Comparison of ENCODE assay signal across 22 cellular contexts in the genomic region with DNA sequence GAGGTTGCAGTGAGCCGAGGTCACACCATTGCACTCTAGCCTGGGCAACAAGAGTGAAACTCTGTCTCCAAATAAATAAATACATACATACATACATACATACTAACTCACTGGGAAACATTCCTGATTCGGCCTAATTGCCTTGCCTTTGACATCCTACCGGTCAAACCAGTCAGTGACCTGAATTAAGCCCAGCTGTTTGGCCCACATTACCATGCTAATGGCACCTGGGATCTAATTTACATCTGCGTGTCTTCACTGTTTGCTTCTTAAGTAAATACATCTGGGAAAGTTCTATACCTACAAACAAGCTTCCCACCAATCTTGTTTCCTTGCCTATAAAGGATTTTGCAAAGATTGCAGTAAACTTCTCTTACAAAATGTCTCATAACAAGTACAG.
DNase-seq lines count a peak whose midpoint lies in the region; ATAC-seq and TF ChIP-seq lines count a peak whose summit lies in the region.
"Had no signal": no experiment of that assay in that cellular context is flagged by ENCODE, and none has a peak within 500 bp of the region (broad histone marks: within the 10 kb centered on the region; RNA-seq: fewer than 3 reads in every experiment).

No MANE protein-coding gene starts in this region.

- H3K4me1 ChIP-seq in endodermal cell (ENCODE audit: control insufficient read depth, insufficient read depth, low read length), result no peaks in the 10 kb centered on the region
- H3K4me1 ChIP-seq: gastrocnemius medialis, right atrium auricular region had no signal

- no peak overlapping the region for H3K9ac ChIP-seq in endodermal cell (ENCODE audit: extremely low read depth, low read length, poor library complexity, severe bottlenecking)

- no peaks in the 10 kb centered on the region for H3K27me3 Mint-ChIP-seq in endodermal cell (ENCODE audit: insufficient read depth)
- H3K27me3 Mint-ChIP-seq: activated CD4-positive, alpha-beta memory T cell treated with anti-CD3 and anti-CD28 coated beads, Interleukin-2, amount 10 ng/mL, durations not matched to agents 7 days and 5 days; CD4-positive, alpha-beta T cell had no signal

- no peaks in the 10 kb centered on the region for H3K36me3 Mint-ChIP-seq in endodermal cell (ENCODE audit: low read depth)

- DNase-seq in ELF-1 (ENCODE audit: low read depth, low spot score) (peak; percentile 65), LNCaP clone FGC (ENCODE audit: low read depth) (peak; percentile 27), endodermal cell (peak; percentile 82), left kidney (ENCODE audit: low read depth, low spot score) (peak; percentile 12), NCI-H2171 (lab: John Stamatoyannopoulos, UW) (no peak)
- DNase-seq: activated CD4-positive, alpha-beta memory T cell treated with anti-CD3 and anti-CD28 coated beads, Interleukin-2, amount 10 ng/mL, durations not matched to agents 7 days and 5 days; activated CD4-positive, CD25-positive, alpha-beta regulatory T cell treated with anti-CD3 and anti-CD28 coated beads, Interleukin-2, amount 50 U/mL, for 72 hours; activated CD8-positive, alpha-beta memory T cell treated with anti-CD3 and anti-CD28 coated beads, Interleukin-2, amount 50 U/mL, for 4 hours; activated naive CD4-positive, alpha-beta T cell treated with anti-CD3 and anti-CD28 coated beads, Interleukin-2, amount 50 U/mL, for 16 hours; CD4-positive, alpha-beta T cell; dorsolateral prefrontal cortex; gastrocnemius medialis; left ventricle myocardium superior; ovary; stimulated activated naive CD4-positive, alpha-beta T cell treated with Interleukin-2 at 50 U/mL for 16 hours had no signal

- TF ChIP-seq CTCF in LNCaP clone FGC (IDR thresholded peaks at IDR 0.05; ENCODE audit: control insufficient read depth, extremely low read depth, insufficient read depth) (no peak), endodermal cell (conservative IDR thresholded peaks at IDR 0.05) (peak; percentile 52)

- no peak for ATAC-seq in HG02642 (IDR thresholded peaks at IDR 0.05; ENCODE audit: poor library complexity, unreplicated experiment)
- no peak for ATAC-seq in GM19397 (IDR thresholded peaks at IDR 0.05; ENCODE audit: unreplicated experiment)
- ATAC-seq: gastrocnemius medialis, left ventricle myocardium superior, Right ventricle myocardium inferior had no signal

- peak overlapping the region; percentile 39 for H3K27ac Mint-ChIP-seq in endodermal cell
- H3K27ac Mint-ChIP-seq: activated CD4-positive, alpha-beta memory T cell treated with anti-CD3 and anti-CD28 coated beads, Interleukin-2, amount 10 ng/mL, durations not matched to agents 7 days and 5 days; CD4-positive, alpha-beta T cell had no signal

- H3K4me3 Mint-ChIP-seq in endodermal cell, result no peak overlapping the region
- H3K4me3 Mint-ChIP-seq: activated CD4-positive, alpha-beta memory T cell treated with anti-CD3 and anti-CD28 coated beads, Interleukin-2, amount 10 ng/mL, durations not matched to agents 7 days and 5 days; CD4-positive, alpha-beta T cell; neural crest cell had no signal

- H3K9me3 Mint-ChIP-seq in endodermal cell, result peaks cover 5% of the 10 kb centered on the region
- H3K9me3 Mint-ChIP-seq: activated CD4-positive, alpha-beta memory T cell treated with anti-CD3 and anti-CD28 coated beads, Interleukin-2, amount 10 ng/mL, durations not matched to agents 7 days and 5 days; CD4-positive, alpha-beta T cell had no signal

- H3K4me1 Mint-ChIP-seq in endodermal cell, result peaks cover 2% of the 10 kb centered on the region
- H3K4me1 Mint-ChIP-seq: activated CD4-positive, alpha-beta memory T cell treated with anti-CD3 and anti-CD28 coated beads, Interleukin-2, amount 10 ng/mL, durations not matched to agents 7 days and 5 days had no signal

- no peaks in the 10 kb centered on the region for H3K36me3 ChIP-seq in endodermal cell (ENCODE audit: control insufficient read depth, insufficient read depth, low read length)
- H3K36me3 ChIP-seq: brain microvascular endothelial cell, gastrocnemius medialis, ovary, right atrium auricular region had no signal

- no peaks in the 10 kb centered on the region for H3K9me3 ChIP-seq in endodermal cell (ENCODE audit: control insufficient read depth, low read length)
- H3K9me3 ChIP-seq: gastrocnemius medialis, ovary had no signal

- H3K27me3 ChIP-seq in endodermal cell (ENCODE audit: control insufficient read depth, insufficient read depth, low read length, poor library complexity, severe bottlenecking), result no peaks in the 10 kb centered on the region
- H3K27me3 ChIP-seq: brain microvascular endothelial cell, dorsolateral prefrontal cortex, gastrocnemius medialis, ovary, right atrium auricular region had no signal

- WGBS in endodermal cell (ENCODE audit: insufficient coverage in 1 of 2, insufficient read length in 1 of 2), 2 experiments, result 72 to 81% methylated on average over 3 to 4 of the region's 4 CpGs

- no peak overlapping the region for H3K27ac ChIP-seq in endodermal cell (ENCODE audit: low read depth, low read length)
- H3K27ac ChIP-seq: brain microvascular endothelial cell, dorsolateral prefrontal cortex, gastrocnemius medialis, HL-60, ovary, right atrium auricular region had no signal

- no peak overlapping the region for H3K4me3 ChIP-seq in LNCaP clone FGC (ENCODE audit: low read depth, low read length)
- H3K4me3 ChIP-seq in endodermal cell (ENCODE audit: low read length), result no peak overlapping the region
- H3K4me3 ChIP-seq: dorsolateral prefrontal cortex, gastrocnemius medialis, ovary, right atrium auricular region had no signal
